11 cellular contexts compared by ENCODE assay signal in the genomic region with DNA sequence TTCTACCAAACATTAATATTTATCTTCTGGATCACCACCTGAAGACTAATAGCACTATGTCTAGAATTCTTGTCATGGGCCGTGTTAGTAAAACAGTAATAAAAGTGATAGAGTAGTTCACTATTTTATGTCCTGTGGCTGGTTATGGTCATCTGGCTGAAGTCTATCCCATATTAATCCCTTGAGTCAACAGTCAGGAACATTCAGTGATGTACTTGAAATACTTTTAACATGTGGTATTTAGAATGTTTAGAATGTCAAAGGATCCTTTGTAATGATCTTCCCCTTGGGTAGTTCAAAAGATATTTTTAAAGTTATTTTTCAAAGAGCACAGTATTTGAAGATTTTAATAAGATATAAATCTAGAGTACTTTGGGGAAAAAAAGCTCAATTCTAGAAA.
DNase-seq lines count a peak whose midpoint lies in the region; ATAC-seq and TF ChIP-seq lines count a peak whose summit lies in the region.
"Had no signal": no experiment of that assay in that cellular context is flagged by ENCODE, and none has a peak within 500 bp of the region (broad histone marks: within the 10 kb centered on the region; RNA-seq: fewer than 3 reads in every experiment).

No MANE protein-coding gene starts in this region.

- ATAC-seq in heart left ventricle: peak; percentile 48 to 61 (median 52)
- no peak for ATAC-seq in HG03139 (IDR thresholded peaks at IDR 0.05; ENCODE audit: unreplicated experiment)
- no peak for ATAC-seq in HG02840 (IDR thresholded peaks at IDR 0.05; ENCODE audit: low FRiP score, unreplicated experiment)

- H3F3A ChIP-seq in GM23248 (ENCODE audit: insufficient read depth): peaks cover 52% of the 10 kb centered on the region
- H3F3A ChIP-seq in neural progenitor cell (ENCODE audit: low read depth): peaks cover 10% of the 10 kb centered on the region

- peak overlapping the region; percentile 23 for H3K4me3 ChIP-seq in GM23248
- H3K4me3 ChIP-seq in heart left ventricle: no peak overlapping the region
- no peak overlapping the region for H3K4me3 ChIP-seq in spleen
- H3K4me3 ChIP-seq in neural progenitor cell: no peak overlapping the region
- H3K4me3 ChIP-seq: colonic mucosa had no signal

- no peaks in the 10 kb centered on the region for H4K20me1 ChIP-seq in GM23248 (ENCODE audit: insufficient read depth)
- no peaks in the 10 kb centered on the region for H4K20me1 ChIP-seq in neural progenitor cell (ENCODE audit: low read depth)

- H3K9ac ChIP-seq in GM23248: peak overlapping the region; percentile 16; the same call in 1 of the 2 replicates
- H3K9ac ChIP-seq in neural progenitor cell: no peak overlapping the region

- no peak for TF ChIP-seq CTCF in VCaP (conservative IDR thresholded peaks at IDR 0.05)
- no peak for TF ChIP-seq CTCF in heart left ventricle (IDR thresholded peaks at IDR 0.05)
- no peak for TF ChIP-seq CTCF in spleen (IDR thresholded peaks at IDR 0.05 in 8 of 11, conservative IDR thresholded peaks at IDR 0.05 in 3 of 11)
- no peak for TF ChIP-seq CTCF in neural progenitor cell (IDR thresholded peaks at IDR 0.05)

- H3K9me2 ChIP-seq in GM23248 (ENCODE audit: insufficient read depth): no peaks in the 10 kb centered on the region

- H3K4me3 Mint-ChIP-seq in neural progenitor cell: no peak overlapping the region

- 0 to 3% methylated on average over 1 of the region's 1 CpG for WGBS in GM23248 (ENCODE audit: low coverage in 1 of 2, low lambda C conversion rate in 2 of 2, missing lambda C conversion rate in 2 of 2), 2 experiments
- WGBS in heart left ventricle, 4 donors: 19 to 47% (median 36%) methylated on average over 1 of the region's 1 CpG
- 68 to 90% (median 85%) methylated on average over 1 of the region's 1 CpG for WGBS in spleen, 5 donors

- no peaks in the 10 kb centered on the region for H3K27me3 Mint-ChIP-seq in neural progenitor cell (ENCODE audit: insufficient read depth, low read depth)
- H3K27me3 Mint-ChIP-seq: naive B cell had no signal

- no peak overlapping the region for H2AFZ ChIP-seq in GM23248
- no peak overlapping the region for H2AFZ ChIP-seq in neural progenitor cell (replicated peaks)

- H3K79me2 ChIP-seq in GM23248 (ENCODE audit: insufficient read depth): peaks cover 98% of the 10 kb centered on the region
- H3K79me2 ChIP-seq in neural progenitor cell (ENCODE audit: low read depth): peaks cover 5% of the 10 kb centered on the region

- H3K4me2 ChIP-seq in GM23248 (ENCODE audit: unreplicated experiment): peak overlapping the region; percentile 47
- no peak overlapping the region for H3K4me2 ChIP-seq in neural progenitor cell

- peak overlapping the region; percentile 72 for H3K27ac ChIP-seq in GM23248
- H3K27ac ChIP-seq in VCaP: peak overlapping the region; percentile 68
- H3K27ac ChIP-seq in heart left ventricle: peak overlapping the region; percentile 30 to 81 (median 66)
- H3K27ac ChIP-seq in spleen: peak overlapping the region in 5 of 8 donors; percentile 17 to 88 (median 82)
- H3K27ac ChIP-seq in neural progenitor cell: no peak overlapping the region
- H3K27ac ChIP-seq: colonic mucosa had no signal

- no peaks in the 10 kb centered on the region for H3K9me3 ChIP-seq in GM23248 (ENCODE audit: low read depth)
- no peaks in the 10 kb centered on the region for H3K9me3 ChIP-seq in heart left ventricle
- H3K9me3 ChIP-seq in spleen: no peaks in the 10 kb centered on the region
- no peaks in the 10 kb centered on the region for H3K9me3 ChIP-seq in neural progenitor cell (ENCODE audit: low read depth)
- H3K9me3 ChIP-seq: colonic mucosa had no signal

- H3K4me1 ChIP-seq in GM23248 (ENCODE audit: insufficient read depth) (peaks cover 74% of the 10 kb centered on the region), heart left ventricle (peaks cover 14 to 95% (median 84%) of the 10 kb centered on the region in 12 donors), spleen (peaks cover 43 to 100% (median 81%) of the 10 kb centered on the region in 6 donors), neural progenitor cell (peaks cover 36% of the 10 kb centered on the region)

- H3K9me3 Mint-ChIP-seq in neural progenitor cell: no peaks in the 10 kb centered on the region
- H3K9me3 Mint-ChIP-seq: naive B cell had no signal

- TF ChIP-seq POLR2A in heart left ventricle (IDR thresholded peaks at IDR 0.05) (no peak), spleen (IDR thresholded peaks at IDR 0.05) (no peak)

- H3K27ac Mint-ChIP-seq in neural progenitor cell: no peak overlapping the region

- in situ Hi-C loops in GM23248 (cut with MboI): no loop called here

- intact Hi-C loops in heart left ventricle (cut with DNase I): loop anchor here in 1 of 10 donors (10.0 kb wide), 1 partner anchor 61 kb away; no protein-coding TSS in a partner anchor
- intact Hi-C loops in spleen (cut with DNase I; ENCODE audit: low total_unique reads): no loop called here

- no peaks in the 10 kb centered on the region for H3K27me3 ChIP-seq in GM23248 (replicated peaks; ENCODE audit: insufficient read depth)
- no peaks in the 10 kb centered on the region for H3K27me3 ChIP-seq in heart left ventricle
- no peaks in the 10 kb centered on the region for H3K27me3 ChIP-seq in spleen (replicated peaks in 1 of 7)
- H3K27me3 ChIP-seq in neural progenitor cell: no peaks in the 10 kb centered on the region
- H3K27me3 ChIP-seq: colonic mucosa had no signal

- peaks cover 17% of the 10 kb centered on the region for H3K4me1 Mint-ChIP-seq in neural progenitor cell

- peaks cover 2% of the 10 kb centered on the region for H3K36me3 Mint-ChIP-seq in neural progenitor cell

- H3K36me3 ChIP-seq in GM23248 (ENCODE audit: low read depth) (no peaks in the 10 kb centered on the region), heart left ventricle (peaks cover 0 to 2% (median 0%) of the 10 kb centered on the region in 9 donors), spleen (peaks cover 0 to 21% (median 0%) of the 10 kb centered on the region in 6 donors), neural progenitor cell (no peaks in the 10 kb centered on the region)
- H3K36me3 ChIP-seq: colonic mucosa had no signal

- DNase-seq in GM23248 (peak; percentile 83), heart left ventricle (no peak), spleen (no peak), DMS 273 (lab: John Stamatoyannopoulos, UW; ENCODE audit: unreplicated experiment) (no peak), neural progenitor cell (ENCODE audit: low spot score) (no peak)
- DNase-seq: colonic mucosa, naive B cell, NCI-H1694 treated with DMSO at 0.1 percent for 48 hours had no signal

Comparison
In these comparisons a context has a peak if more than half of its experiments do, and no peak if none do; other contexts are left out.
1. ATAC-seq: peak in heart left ventricle (4 of 4); none in HG03139 (single experiment) and HG02840 (single experiment).